In genomic region chr10:69320521-69320920, GRCh38 we compare ENCODE assay signal across 10 cellular contexts. TPM values are rescaled to one million over a fixed set of nuclear protein-coding genes. Genes with fewer than 3 reads are reported as not detected.
DNase-seq lines count a peak whose midpoint lies in the region; ATAC-seq, FAIRE-seq and TF ChIP-seq lines count a peak whose summit lies in the region.
"Had no signal": no experiment of that assay in that cellular context is flagged by ENCODE, and none has a peak within 500 bp of the region (broad histone marks: within the 10 kb centered on the region; RNA-seq: fewer than 3 reads in every experiment).

No MANE protein-coding gene starts in this region.

- H3K27ac ChIP-seq in liver (ENCODE audit: low read depth in 1 of 2, low read length in 2 of 2) (peak overlapping the region; percentile 10 to 91), HepG2 (ENCODE audit: extremely low read length, insufficient read depth, low read length) (no peak overlapping the region), ascending aorta (peak overlapping the region; percentile 91 to 99), mesodermal cell (ENCODE audit: low read depth, low read length, severe bottlenecking) (no peak overlapping the region), vagina (peak overlapping the region; percentile 95)

- ATAC-seq in HepG2 (no peak), HG02588 (IDR thresholded peaks at IDR 0.05; ENCODE audit: unreplicated experiment) (no peak)

- FAIRE-seq in HepG2 (lab: Jason Lieb, UNC) = no peak

- no peaks in the 10 kb centered on the region for H3K36me3 ChIP-seq in liver (ENCODE audit: control insufficient read depth in 4 of 4, insufficient read depth in 3 of 4, low read depth in 1 of 4, low read length in 3 of 4)
- H3K36me3 ChIP-seq in HepG2 (replicated peaks in 1 of 2; ENCODE audit: control insufficient read depth in 1 of 2, insufficient read depth in 2 of 2, low read length in 2 of 2) = no peaks in the 10 kb centered on the region
- H3K36me3 ChIP-seq in ascending aorta = no peaks in the 10 kb centered on the region
- H3K36me3 ChIP-seq in mesodermal cell (ENCODE audit: control insufficient read depth, insufficient read depth, low read length) = peaks cover 15% of the 10 kb centered on the region
- H3K36me3 ChIP-seq in vagina = no peaks in the 10 kb centered on the region

- H3K27me3 ChIP-seq in liver (ENCODE audit: control insufficient read depth in 4 of 4, insufficient read depth in 4 of 4, low read length in 3 of 4) (peaks cover 0 to 7% (median 0%) of the 10 kb centered on the region in 4 donors), HepG2 (ENCODE audit: control insufficient read depth in 1 of 2, insufficient read depth in 2 of 2, low read length in 2 of 2) (peaks cover 8 to 43% of the 10 kb centered on the region in 2 experiments; a peak in 4 of 5 replicates), ascending aorta (no peaks in the 10 kb centered on the region), vagina (no peaks in the 10 kb centered on the region)

- in situ Hi-C loops in HepG2 (cut with HindIII; ENCODE audit: extremely low pct_ligation_motif_present, low pct_unique_long_range_greater_than_20kb) = no loop called here

- TF ChIP-seq POLR2A in HepG2 (IDR thresholded peaks at IDR 0.05; ENCODE audit: insufficient read depth in 1 of 2, low read depth in 2 of 2, low read length in 2 of 2) (no peak), vagina (IDR thresholded peaks at IDR 0.05) (no peak)

- no TSS peak for BruUV-seq in HepG2 (replicated peaks; lab: Mats Ljungman, UMichigan)

- H3K4me3 ChIP-seq in liver (ENCODE audit: low read depth in 1 of 3, low read length in 3 of 3) = no peak overlapping the region
- H3K4me3 ChIP-seq in HepG2 (replicated peaks in 1 of 3; ENCODE audit: insufficient read depth in 1 of 3, low read depth in 2 of 3, low read length in 3 of 3) = no peak overlapping the region
- peak overlapping the region; percentile 90 to 92 for H3K4me3 ChIP-seq in ascending aorta
- peak overlapping the region; percentile 87 for H3K4me3 ChIP-seq in mesodermal cell (ENCODE audit: extremely low read depth, insufficient read depth, low read length, poor library complexity, severe bottlenecking)
- peak overlapping the region in 1 of 2 donors; percentile 94 for H3K4me3 ChIP-seq in vagina

- H3K4me2 ChIP-seq in HepG2 (ENCODE audit: low read depth, low read length) = no peak overlapping the region

- no peak for TF ChIP-seq EP300 in HepG2 (IDR thresholded peaks at IDR 0.05; ENCODE audit: low read depth in 2 of 2, low read length in 2 of 2)
- no peak for TF ChIP-seq EP300 in HepG2 (CRISPR knock-in tag; IDR thresholded peaks at IDR 0.05; ENCODE audit: borderline replicate concordance)

- no peak for DNase-seq in HepG2 (ENCODE audit: low spot score)
- no peak for DNase-seq in ascending aorta (ENCODE audit: low spot score in 2 of 2)
- no peak for DNase-seq in vagina (ENCODE audit: extremely low spot score in 2 of 2)
- DNase-seq in NCI-H2171 treated with DMSO at 0.1 percent for 48 hours (lab: John Stamatoyannopoulos, UW) = no peak
- no peak for DNase-seq in germinal center (ENCODE audit: low spot score)
- DNase-seq: amniotic stem cell; stimulated activated CD4-positive, alpha-beta T cell treated with anti-CD3 and anti-CD28 coated beads, Interleukin-4, amount 100 ng/mL, for 24 hours had no signal

- TF ChIP-seq CTCF in liver (IDR thresholded peaks at IDR 0.05; ENCODE audit: low read depth, low read length, missing input control) = no peak
- TF ChIP-seq CTCF in HepG2 (CRISPR knock-in tag; IDR thresholded peaks at IDR 0.05) = no peak
- no peak for TF ChIP-seq CTCF in ascending aorta (IDR thresholded peaks at IDR 0.05)
- no peak for TF ChIP-seq CTCF in vagina (IDR thresholded peaks at IDR 0.05)

- WGBS in liver = 86% methylated on average over 3 of the region's 3 CpGs
- WGBS in HepG2 (ENCODE audit: low lambda C conversion rate) = 39% methylated on average over 3 of the region's 3 CpGs
- 92 to 95% methylated on average over 1 to 3 of the region's 3 CpGs for WGBS in mesodermal cell (ENCODE audit: insufficient coverage in 2 of 2), 2 experiments

- no peak overlapping the region for H2AFZ ChIP-seq in HepG2 (ENCODE audit: low read length)

- intact Hi-C loops in HepG2 (cut with micrococcal nuclease; ENCODE audit: unreplicated experiment) (no loop called here), ascending aorta (cut with DNase I) (no loop called here), vagina (cut with DNase I) (no loop called here)

- CTCF ChIA-PET in HepG2 (lab: Yijun Ruan, JAX; ENCODE audit: low intra/inter-chr PET ratio, low total read pairs) = no interaction called here

- no peak for TF ChIP-seq RAD21 in liver (IDR thresholded peaks at IDR 0.05)
- no peak for TF ChIP-seq RAD21 in HepG2 (CRISPR knock-in tag; IDR thresholded peaks at IDR 0.05)

- H4K20me1 ChIP-seq in HepG2 (ENCODE audit: insufficient read depth, low read length) = no peaks in the 10 kb centered on the region

- H3K9ac ChIP-seq in liver (ENCODE audit: low read depth in 1 of 2, low read length in 2 of 2) (no peak overlapping the region), HepG2 (ENCODE audit: insufficient read depth, low read depth, low read length) (no peak overlapping the region)

- no peaks in the 10 kb centered on the region for H3K79me2 ChIP-seq in HepG2 (ENCODE audit: insufficient read depth, low read length)

- H3K4me1 ChIP-seq in liver (ENCODE audit: control insufficient read depth in 4 of 4, insufficient read depth in 4 of 4, low read length in 3 of 4) (peaks cover 4 to 23% (median 17%) of the 10 kb centered on the region in 4 donors), HepG2 (ENCODE audit: insufficient read depth, low read length) (0 out of 2 replicates have a peak, but pooled peaks cover 12% of the 10 kb centered on the region), ascending aorta (peaks cover 11 to 39% of the 10 kb centered on the region in 2 donors), mesodermal cell (ENCODE audit: control insufficient read depth, insufficient read depth, low read length, poor library complexity, severe bottlenecking) (peaks cover 53% of the 10 kb centered on the region), vagina (peaks cover 68% of the 10 kb centered on the region)

- H3K9me3 ChIP-seq in liver (ENCODE audit: control insufficient read depth in 4 of 4, low read length in 3 of 4) (no peaks in the 10 kb centered on the region), HepG2 (ENCODE audit: low read length) (no peaks in the 10 kb centered on the region), ascending aorta (no peaks in the 10 kb centered on the region), mesodermal cell (ENCODE audit: control insufficient read depth, low read length) (no peaks in the 10 kb centered on the region), vagina (no peaks in the 10 kb centered on the region)

- POLR2A ChIA-PET in HepG2 (lab: Yijun Ruan, JAX) = no interaction called here

TF ChIP-seq in liver, 16 proteins besides CTCF, POLR2A, EP300 and RAD21 (continues in another document):
- TF ChIP-seq TAF1 (conservative IDR thresholded peaks at IDR 0.05) (no peak), HNF4G (IDR thresholded peaks at IDR 0.05) (no peak), FOXA1 (IDR thresholded peaks at IDR 0.05) (no peak), GABPA (IDR thresholded peaks at IDR 0.05 in 1 of 2, conservative IDR thresholded peaks at IDR 0.05 in 1 of 2) (no peak), SP1 (IDR thresholded peaks at IDR 0.05) (no peak), EGR1 (IDR thresholded peaks at IDR 0.05; ENCODE audit: low read depth in 2 of 2) (no peak), FOXA2 (IDR thresholded peaks at IDR 0.05) (no peak)

RNA-seq across cellular contexts. Expression of gene HK1, which starts 42.2 kb away (rescaled TPM):
- 100 to 1,000 TPM in 1 of 2 donors, 1 to 10 TPM in 1; 9.4 to 166 TPM for total RNA-seq in liver
- 1 to 10 TPM; 1.8 to 5.3 TPM for polyA plus RNA-seq in liver
- 0.21 and 0.29 TPM in 2 replicates for total RNA-seq in HepG2 (2016; rRNA removed; fragmentation: Illumina TruSeq; extraction: Trizol)
- not detected in 2 replicates for total RNA-seq in HepG2 (2016; cell fraction: cytosol; rRNA removed; fragmentation: Illumina TruSeq; extraction: Trizol; ENCODE audit: low read depth)
- 0.13 and 0.32 TPM in 2 replicates for total RNA-seq in HepG2 (2016; cell fraction: insoluble cytoplasmic fraction; rRNA removed; fragmentation: Illumina TruSeq; extraction: Trizol)
- total RNA-seq in HepG2 (2016; cell fraction: membrane; rRNA removed; fragmentation: Illumina TruSeq; extraction: Trizol) = 0.09 and 0.14 TPM in 2 replicates
- total RNA-seq in HepG2 (2016; cell fraction: nucleus; rRNA removed; fragmentation: Illumina TruSeq; extraction: Trizol) = 0.19 and 0.25 TPM in 2 replicates
- polyA plus RNA-seq in HepG2 (2011; rRNA removed) = 1.3 and 1.5 TPM in 2 replicates
- 1.3 and 1.5 TPM in 2 replicates for polyA plus RNA-seq in HepG2 (2011; cell fraction: cytosol; rRNA removed)
- polyA plus RNA-seq in HepG2 (2011; cell fraction: nucleus; rRNA removed) = 1.1 TPM in 2 replicates
- polyA plus RNA-seq in HepG2 (2012) = 1.6 and 4.1 TPM in 2 replicates
- 0.05 and 0.09 TPM in 2 replicates for polyA plus RNA-seq in HepG2 (2016; cell fraction: cytosol; fragmentation: Illumina TruSeq; extraction: Trizol; ENCODE audit: low read depth)
- polyA plus RNA-seq in HepG2 (2016; cell fraction: insoluble cytoplasmic fraction; fragmentation: Illumina TruSeq; extraction: Trizol; ENCODE audit: low read depth) = 0.26 and 0.28 TPM in 2 replicates
- 0.09 TPM in 1 of 2 replicates, not detected in the other for polyA plus RNA-seq in HepG2 (2016; cell fraction: membrane; fragmentation: Illumina TruSeq; extraction: Trizol; ENCODE audit: low read depth)
- polyA plus RNA-seq in HepG2 (2016; cell fraction: nucleus; fragmentation: Illumina TruSeq; extraction: Trizol; ENCODE audit: insufficient read depth, low read depth) = 0.16 and 0.31 TPM in 2 replicates
- 3.6 and 8.9 TPM in 2 replicates for polyA minus RNA-seq in HepG2 (2011; rRNA and poly(A)+ RNA removed; ENCODE audit: low replicate concordance)
- polyA minus RNA-seq in HepG2 (2011; cell fraction: cytosol; rRNA and poly(A)+ RNA removed) = 1.5 and 2.0 TPM in 2 replicates
- polyA minus RNA-seq in HepG2 (2011; cell fraction: nucleus; rRNA and poly(A)+ RNA removed) = 0.75 and 1.3 TPM in 2 replicates
- 128 TPM for total RNA-seq in ascending aorta
- 124 TPM for polyA plus RNA-seq in mesodermal cell (2013, experiment 1 of 2)
- polyA plus RNA-seq in mesodermal cell (2013, experiment 2 of 2) = 105 TPM
- total RNA-seq in vagina = 106 TPM

Comparison
In these comparisons a context has a peak if more than half of its experiments do, and no peak if none do; other contexts are left out.
1. H3K27ac ChIP-seq: peak in liver (2 of 2), ascending aorta (2 of 2) and vagina (single experiment); none in HepG2 (single experiment) and mesodermal cell (single experiment).
2. RNA of gene HK1, which starts 42.2 kb away (total RNA-seq): 9.4 to 166 TPM in liver, 128 TPM in ascending aorta (single experiment) and 106 TPM in vagina (single experiment); 0.09 to 0.32 TPM in HepG2; every median in the first group is over 4 times any median in the second.
3. H3K4me3 ChIP-seq: peak in ascending aorta (2 of 2) and mesodermal cell (single experiment); none in liver (0 of 3) and HepG2 (0 of 3).